In genomic region chr5:179410291-179411160, GRCh38 we compare ENCODE assay signal across 14 cellular contexts.
"Had no signal": no experiment of that assay in that cellular context is flagged by ENCODE, and none has a peak within 500 bp of the region (broad histone marks: within the 10 kb centered on the region; RNA-seq: fewer than 3 reads in every experiment).

No MANE protein-coding gene starts in this region.

- H3K9me3 Mint-ChIP-seq: central memory CD8-positive, alpha-beta T cell; immature natural killer cell; memory B cell; neural progenitor cell had no signal

- H3K4me1 Mint-ChIP-seq: central memory CD8-positive, alpha-beta T cell; immature natural killer cell had no signal

- H3K36me3 Mint-ChIP-seq: immature natural killer cell, memory B cell, neural progenitor cell had no signal

- H2AFZ ChIP-seq: neural progenitor cell had no signal

- H3K27ac Mint-ChIP-seq: immature natural killer cell, memory B cell, neural progenitor cell had no signal

- H3K4me3 ChIP-seq: body of pancreas, neural progenitor cell, skin epidermis, uterus had no signal

- H3K4me2 ChIP-seq: neural progenitor cell had no signal

- ATAC-seq: body of pancreas, left colon had no signal

- H3K4me3 Mint-ChIP-seq: central memory CD8-positive, alpha-beta T cell; immature natural killer cell; memory B cell; neural progenitor cell had no signal

- H3K9ac ChIP-seq: neural progenitor cell had no signal

- DNase-seq: activated CD4-positive, alpha-beta T cell treated with anti-CD3 and anti-CD28 coated beads for 1 hour; activated naive CD4-positive, alpha-beta T cell treated with anti-CD3 and anti-CD28 coated beads, Interleukin-2, amount 50 U/mL, for 16 hours; body of pancreas; dermis blood vessel endothelial cell; erythroblast; hypothalamus; immature natural killer cell; left colon; SW 1271; uterus had no signal

- H3K9me3 ChIP-seq: body of pancreas, uterus had no signal

- H3K27ac ChIP-seq: body of pancreas, neural progenitor cell, skin epidermis, uterus had no signal

- H3K4me1 ChIP-seq: body of pancreas, neural progenitor cell, uterus had no signal

- H3K36me3 ChIP-seq: neural progenitor cell, uterus had no signal

- H3K27me3 ChIP-seq: body of pancreas, neural progenitor cell, uterus had no signal
